ENCODE assay signal across 1 cellular context in genomic region chr11:27444801-27445215, GRCh38.
A peak's percentile ranks its signal among the peaks of the same experiment; 100 is the strongest.
TF ChIP-seq lines count a peak whose summit lies in the region.

No MANE protein-coding gene starts in this region.

TF ChIP-seq in HEK293, 187 proteins besides CTCF, POLR2A, EP300 and RAD21 (continued from another document):
- peak; percentile 63 for TF ChIP-seq PRDM6 (tag by site-specific recombination; IDR thresholded peaks at IDR 0.05)
- no peak for TF ChIP-seq TSHZ1 (tag by site-specific recombination; IDR thresholded peaks at IDR 0.05; ENCODE audit: borderline replicate concordance)
- TF ChIP-seq ZNF707 (tag by site-specific recombination; IDR thresholded peaks at IDR 0.05), result no peak
- no peak for TF ChIP-seq ZNF555 (tag by site-specific recombination; conservative IDR thresholded peaks at IDR 0.05)
- TF ChIP-seq ZNF837 (tag by site-specific recombination; IDR thresholded peaks at IDR 0.05), result no peak
- TF ChIP-seq MZF1 (tag by site-specific recombination; IDR thresholded peaks at IDR 0.05; ENCODE audit: borderline replicate concordance), result peak; percentile 93
- no peak for TF ChIP-seq ZNF211 (tag by site-specific recombination; IDR thresholded peaks at IDR 0.05; ENCODE audit: low read depth)
- no peak for TF ChIP-seq ZNF155 (tag by site-specific recombination; IDR thresholded peaks at IDR 0.05)
- TF ChIP-seq ZNF398 (tag by site-specific recombination; IDR thresholded peaks at IDR 0.05), result no peak
- TF ChIP-seq KLF17 (tag by site-specific recombination; IDR thresholded peaks at IDR 0.05), result no peak
- TF ChIP-seq ZNF394 (tag by site-specific recombination; IDR thresholded peaks at IDR 0.05; ENCODE audit: borderline replicate concordance), result no peak
- TF ChIP-seq ZNF157 (tag by site-specific recombination; IDR thresholded peaks at IDR 0.05), result no peak
- TF ChIP-seq MEIS1 (CRISPR knock-in tag; IDR thresholded peaks at IDR 0.05; ENCODE audit: borderline replicate concordance), result peak; percentile 70; the same call in 1 of the 2 replicates
- TF ChIP-seq ATF2 (tag by site-specific recombination; IDR thresholded peaks at IDR 0.05; ENCODE audit: low read depth), result no peak
- no peak for TF ChIP-seq ZNF19 (tag by site-specific recombination; IDR thresholded peaks at IDR 0.05; ENCODE audit: low read depth)
- no peak for TF ChIP-seq ZNF292 (tag by site-specific recombination; IDR thresholded peaks at IDR 0.05; ENCODE audit: borderline replicate concordance, low read depth)
- no peak for TF ChIP-seq YY2 (tag by site-specific recombination; IDR thresholded peaks at IDR 0.05)
- no peak for TF ChIP-seq ZNF600 (tag by site-specific recombination; IDR thresholded peaks at IDR 0.05)
- no peak for TF ChIP-seq ZNF138 (tag by site-specific recombination; IDR thresholded peaks at IDR 0.05; ENCODE audit: borderline replicate concordance)
TF ChIP-seq in HEK293: peak in this region for 5.
